In genomic region chr22:29938285-29938693, GRCh38 we compare ENCODE assay signal across 13 cellular contexts. TPM values are rescaled to one million over a fixed set of nuclear protein-coding genes. Genes with fewer than 3 reads are reported as not detected.
DNase-seq lines count a peak whose midpoint lies in the region; ATAC-seq and TF ChIP-seq lines count a peak whose summit lies in the region.
"Had no signal": no experiment of that assay in that cellular context is flagged by ENCODE, and none has a peak within 500 bp of the region (broad histone marks: within the 10 kb centered on the region; RNA-seq: fewer than 3 reads in every experiment).

No MANE protein-coding gene starts in this region.

- H3K27me3 Mint-ChIP-seq in stimulated activated memory B cell treated with anti-CD40 and anti-IgM and Interleukin-4, amounts not matched to agents 10 μg/mL and 1 μg/mL and 100 μg/mL, for 72 hours = no peaks in the 10 kb centered on the region
- no peaks in the 10 kb centered on the region for H3K27me3 Mint-ChIP-seq in endothelial cell (ENCODE audit: unreplicated experiment)

- H3K9me3 Mint-ChIP-seq in activated naive CD4-positive, alpha-beta T cell treated with anti-CD3 and anti-CD28 coated beads, Interleukin-2, amount 50 U/mL, for 72 hours = peaks cover 3 to 16% of the 10 kb centered on the region in 2 donors
- peaks cover 5% of the 10 kb centered on the region for H3K9me3 Mint-ChIP-seq in stimulated activated memory B cell treated with anti-CD40 and anti-IgM and Interleukin-4, amounts not matched to agents 10 μg/mL and 1 μg/mL and 100 μg/mL, for 72 hours
- peaks cover 3% of the 10 kb centered on the region for H3K9me3 Mint-ChIP-seq in endothelial cell (ENCODE audit: unreplicated experiment)

- H3K27ac Mint-ChIP-seq in activated naive CD4-positive, alpha-beta T cell treated with anti-CD3 and anti-CD28 coated beads, Interleukin-2, amount 50 U/mL, for 72 hours = no peak overlapping the region
- peak overlapping the region; percentile 39 for H3K27ac Mint-ChIP-seq in stimulated activated memory B cell treated with anti-CD40 and anti-IgM and Interleukin-4, amounts not matched to agents 10 μg/mL and 1 μg/mL and 100 μg/mL, for 72 hours
- no peak overlapping the region for H3K27ac Mint-ChIP-seq in endothelial cell (ENCODE audit: unreplicated experiment)

- no peak for DNase-seq in activated naive CD4-positive, alpha-beta T cell treated with anti-CD3 and anti-CD28 coated beads, Interleukin-2, amount 50 U/mL, for 72 hours (ENCODE audit: low spot score in 2 of 2)
- no peak for DNase-seq in activated naive CD4-positive, alpha-beta T cell (lab: John Stamatoyannopoulos, UW)
- no peak for DNase-seq in NK-92 treated with Interleukin-12 subunit alpha and Interleukin-12 subunit beta, amount 100 ng/mL, for 24 hours (lab: John Stamatoyannopoulos, UW)
- no peak for DNase-seq in inferior parietal cortex (ENCODE audit: extremely low spot score)
- DNase-seq in endothelial cell (ENCODE audit: low spot score) = no peak
- DNase-seq: body of pancreas, DMS79 treated with DMSO at 0.1 percent for 48 hours, midbrain, NCI-H2107, PC-9 had no signal

- H3K36me3 Mint-ChIP-seq in activated naive CD4-positive, alpha-beta T cell treated with anti-CD3 and anti-CD28 coated beads, Interleukin-2, amount 50 U/mL, for 72 hours = peaks cover 6 to 17% of the 10 kb centered on the region in 2 donors
- peaks cover 11% of the 10 kb centered on the region for H3K36me3 Mint-ChIP-seq in stimulated activated memory B cell treated with anti-CD40 and anti-IgM and Interleukin-4, amounts not matched to agents 10 μg/mL and 1 μg/mL and 100 μg/mL, for 72 hours
- H3K36me3 Mint-ChIP-seq in endothelial cell (ENCODE audit: low read depth, unreplicated experiment) = peaks cover 4% of the 10 kb centered on the region

- peak; percentile 77 to 96 for ATAC-seq in activated naive CD4-positive, alpha-beta T cell treated with anti-CD3 and anti-CD28 coated beads, Interleukin-2, amount 50 U/mL, for 72 hours
- ATAC-seq in GM21526 (IDR thresholded peaks at IDR 0.05; ENCODE audit: low FRiP score, unreplicated experiment) = peak; percentile 53
- peak; percentile 69 for ATAC-seq in HG03457 (IDR thresholded peaks at IDR 0.05; ENCODE audit: unreplicated experiment)
- ATAC-seq in stimulated activated memory B cell treated with anti-CD40 and anti-IgM and Interleukin-4, amounts not matched to agents 10 μg/mL and 1 μg/mL and 100 μg/mL, for 72 hours = peak; percentile 94
- ATAC-seq: body of pancreas had no signal

- H3K4me1 Mint-ChIP-seq in stimulated activated memory B cell treated with anti-CD40 and anti-IgM and Interleukin-4, amounts not matched to agents 10 μg/mL and 1 μg/mL and 100 μg/mL, for 72 hours = peaks cover 53% of the 10 kb centered on the region
- peaks cover 4% of the 10 kb centered on the region for H3K4me1 Mint-ChIP-seq in endothelial cell (ENCODE audit: unreplicated experiment)

- H3K4me3 Mint-ChIP-seq in stimulated activated memory B cell treated with anti-CD40 and anti-IgM and Interleukin-4, amounts not matched to agents 10 μg/mL and 1 μg/mL and 100 μg/mL, for 72 hours = peak overlapping the region; percentile 77
- no peak overlapping the region for H3K4me3 Mint-ChIP-seq in endothelial cell (ENCODE audit: unreplicated experiment)

- no peak for TF ChIP-seq CTCF in endothelial cell (IDR thresholded peaks at IDR 0.05; ENCODE audit: unreplicated experiment)

RNA-seq across cellular contexts. Expression of gene MTMR3, which starts 55.3 kb away (rescaled TPM):
- total RNA-seq in activated naive CD4-positive, alpha-beta T cell treated with anti-CD3 and anti-CD28 coated beads, Interleukin-2, amount 50 U/mL, for 72 hours = 10 to 100 TPM; 25.8 to 44.4 TPM
- 39.1 TPM for total RNA-seq in endothelial cell (ENCODE audit: unreplicated experiment)
